ENCODE assay signal across 8 cellular contexts in genomic region chr4:23135792-23136645, GRCh38.
DNase-seq lines count a peak whose midpoint lies in the region; ATAC-seq and TF ChIP-seq lines count a peak whose summit lies in the region.

No MANE protein-coding gene starts in this region.

- TF ChIP-seq CTCF in brain microvascular endothelial cell (IDR thresholded peaks at IDR 0.05; ENCODE audit: low read depth, low read length, missing control alignments), result peak; percentile 69
- peak; percentile 73 for TF ChIP-seq CTCF in lower lobe of right lung (IDR thresholded peaks at IDR 0.05)

- no peak overlapping the region for H3K27ac ChIP-seq in brain microvascular endothelial cell
- H3K27ac ChIP-seq in lower lobe of right lung, result no peak overlapping the region

- H3K4me1 ChIP-seq in lower lobe of right lung, result no peaks in the 10 kb centered on the region

- intact Hi-C loops in lower lobe of right lung (cut with DNase I), result no loop called here

- ATAC-seq in HG02642 (IDR thresholded peaks at IDR 0.05; ENCODE audit: poor library complexity, unreplicated experiment), result peak; percentile 64
- peak in 1 of 2 donors; percentile 46 for ATAC-seq in lower lobe of right lung
- no peak for ATAC-seq in HG03196 (IDR thresholded peaks at IDR 0.05; ENCODE audit: unreplicated experiment)

- H3K36me3 ChIP-seq in brain microvascular endothelial cell (replicated peaks), result no peaks in the 10 kb centered on the region
- H3K36me3 ChIP-seq in lower lobe of right lung, result no peaks in the 10 kb centered on the region

- H3K27me3 ChIP-seq in brain microvascular endothelial cell (replicated peaks) (no peaks in the 10 kb centered on the region), lower lobe of right lung (ENCODE audit: low read depth) (no peaks in the 10 kb centered on the region)

- H3K4me3 ChIP-seq in brain microvascular endothelial cell (ENCODE audit: low read depth, low read length) (no peak overlapping the region), lower lobe of right lung (no peak overlapping the region)

- H3K9me3 ChIP-seq in lower lobe of right lung, result no peaks in the 10 kb centered on the region

- in situ Hi-C loops in brain microvascular endothelial cell (cut with HindIII; ENCODE audit: low pct_ligation_motif_present, low sequenced_read_pairs), result no loop called here

- DNase-seq in NOMO-1 treated with DMSO at 0.1 percent for 48 hours (lab: John Stamatoyannopoulos, UW; ENCODE audit: unreplicated experiment) (peak; percentile 13), NOMO-1 treated with dmso at 0.1 percent for 144 hours (lab: John Stamatoyannopoulos, UW; ENCODE audit: unreplicated experiment) (no peak), NCI-H2196 treated with DMSO at 0.1 percent for 48 hours (lab: John Stamatoyannopoulos, UW; ENCODE audit: unreplicated experiment) (peak; percentile 3), brain microvascular endothelial cell (peak; percentile 46), lower lobe of right lung (no peak), activated gamma-delta T cell treated with Interleukin-2 at 50 U/mL for 16 hours (no peak)

Comparison
In these comparisons a context has a peak if more than half of its experiments do, and no peak if none do; other contexts are left out.
1. DNase-seq: peak in NOMO-1 treated with DMSO at 0.1 percent for 48 hours (single experiment), NCI-H2196 treated with DMSO at 0.1 percent for 48 hours (single experiment) and brain microvascular endothelial cell (single experiment); none in NOMO-1 treated with dmso at 0.1 percent for 144 hours (single experiment), lower lobe of right lung (single experiment) and activated gamma-delta T cell treated with Interleukin-2 at 50 U/mL for 16 hours (single experiment).